In the genomic region with DNA sequence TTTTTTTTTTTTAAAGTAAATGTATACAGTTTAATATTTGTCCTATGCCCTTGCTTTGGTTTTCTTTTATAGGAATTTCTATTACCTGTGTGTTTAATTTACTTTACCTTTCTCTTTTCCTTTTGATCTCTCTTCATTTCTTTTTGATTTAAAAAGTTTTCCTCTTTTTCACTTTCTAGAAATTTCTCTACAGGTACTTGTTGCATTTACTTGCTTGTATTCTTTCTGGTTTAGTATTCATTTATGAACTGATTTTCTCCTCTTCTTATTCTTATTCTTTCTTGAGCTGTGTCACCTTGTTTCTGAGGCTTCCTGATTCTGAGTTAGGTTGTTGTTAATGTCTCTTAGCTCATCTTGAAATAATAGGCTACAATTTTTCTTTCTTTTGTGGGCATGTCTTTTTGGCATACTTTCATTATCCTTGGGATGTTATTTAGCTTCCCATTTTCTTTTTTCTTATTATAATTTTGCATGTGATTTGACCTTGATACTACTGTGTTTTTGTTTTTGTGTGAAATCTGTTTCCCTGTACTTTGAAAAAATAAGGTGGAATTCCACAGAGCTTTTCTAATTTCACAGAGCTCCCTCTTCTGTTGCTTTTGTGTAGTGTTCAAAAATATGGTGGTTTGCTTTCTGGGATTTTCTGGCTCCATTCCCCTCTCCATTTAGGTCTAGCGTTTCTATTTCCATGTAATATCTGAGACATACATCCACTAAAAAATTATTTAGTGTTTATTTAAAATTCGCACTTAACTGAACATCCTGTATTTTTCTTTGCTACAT, we compare ENCODE assay signal across 10 cellular contexts. TPM values are rescaled to one million over a fixed set of nuclear protein-coding genes. Genes with fewer than 3 reads are reported as not detected.
A peak's percentile ranks its signal among the peaks of the same experiment; 100 is the strongest.
DNase-seq lines count a peak whose midpoint lies in the region; ATAC-seq, FAIRE-seq and TF ChIP-seq lines count a peak whose summit lies in the region.
"Had no signal": no experiment of that assay in that cellular context is flagged by ENCODE, and none has a peak within 500 bp of the region (broad histone marks: within the 10 kb centered on the region; RNA-seq: fewer than 3 reads in every experiment).

No MANE protein-coding gene starts in this region.

- no peak overlapping the region for H3K27ac Mint-ChIP-seq in CD14-positive monocyte
- no peak overlapping the region for H3K27ac Mint-ChIP-seq in CD4-positive, alpha-beta T cell
- H3K27ac Mint-ChIP-seq: IgD-negative memory B cell had no signal

- BruUV-seq in HCT116 (replicated peaks; lab: Mats Ljungman, UMichigan) = no TSS peak

- H3K9me3 ChIP-seq in HCT116 (ENCODE audit: control insufficient read depth in 1 of 2, insufficient read depth in 1 of 2, low read depth in 1 of 2, low read length in 2 of 2) = no peaks in the 10 kb centered on the region
- no peaks in the 10 kb centered on the region for H3K9me3 ChIP-seq in CD4-positive, alpha-beta T cell (ENCODE audit: control insufficient read depth, low read length)

- no peak for TF ChIP-seq POLR2A in HCT116 (IDR thresholded peaks at IDR 0.05; ENCODE audit: borderline replicate concordance, extremely low read depth, insufficient read depth, insufficient read length)

- no peaks in the 10 kb centered on the region for H3K4me1 ChIP-seq in HCT116 (ENCODE audit: control insufficient read depth in 1 of 2, insufficient read depth in 2 of 2, low read length in 2 of 2)

- H3K27ac ChIP-seq in HCT116 (ENCODE audit: low read depth, low read length) = no peak overlapping the region
- no peak overlapping the region for H3K27ac ChIP-seq in CD4-positive, alpha-beta T cell (ENCODE audit: low read depth, low read length)

- H3K4me3 Mint-ChIP-seq in CD14-positive monocyte = no peak overlapping the region
- no peak overlapping the region for H3K4me3 Mint-ChIP-seq in CD4-positive, alpha-beta T cell
- H3K4me3 Mint-ChIP-seq: IgD-negative memory B cell had no signal

- DNase-seq in CD14-positive monocyte (ENCODE audit: low spot score) (no peak), HCT116 (ENCODE audit: low read depth, low spot score) (no peak), left kidney (ENCODE audit: low read depth, low spot score) (peak; percentile 3)
- no peak for DNase-seq in CD4-positive, alpha-beta T cell
- DNase-seq in activated CD8-positive, alpha-beta memory T cell treated with anti-CD3 and anti-CD28 coated beads, Interleukin-2, amount 50 U/mL, for 48 hours = no peak

- CTCF ChIA-PET in HCT116 (lab: Charles Lee) = interaction anchor here (0.6 to 2.3 kb wide), 15 partner anchors 9 to 127 kb away, joined by 3 to 13 read pairs (median 4); a partner anchor contains a TSS
- CTCF ChIA-PET in CD4-positive, alpha-beta T cell (lab: Charles Lee) = no interaction called here

- H2AFZ ChIP-seq in HCT116 (ENCODE audit: low read depth, low read length, poor library complexity, severe bottlenecking) = peak overlapping the region; percentile 88

- H3K36me3 Mint-ChIP-seq in CD14-positive monocyte = no peaks in the 10 kb centered on the region
- H3K36me3 Mint-ChIP-seq in CD4-positive, alpha-beta T cell (ENCODE audit: low read depth) = no peaks in the 10 kb centered on the region

- H3K9me2 ChIP-seq in HCT116 (ENCODE audit: insufficient read depth) = no peaks in the 10 kb centered on the region

- POLR2A ChIA-PET in HCT116 (lab: Charles Lee) = interaction anchor here (0.7 to 1.3 kb wide), 3 partner anchors 9 to 126 kb away, joined by 3 read pairs; a partner anchor contains a TSS
- POLR2A ChIA-PET in CD4-positive, alpha-beta T cell (lab: Charles Lee) = no interaction called here

- TF ChIP-seq CTCF in CD14-positive monocyte (IDR thresholded peaks at IDR 0.05) (peak; percentile 29), HCT116 (IDR thresholded peaks at IDR 0.05 in 2 of 3, conservative IDR thresholded peaks at IDR 0.05 in 1 of 3; ENCODE audit: borderline replicate concordance in 1 of 3, insufficient read depth in 1 of 3, low read depth in 2 of 3, low read length in 2 of 3) (peak; percentile 38 to 62 (median 50); a peak in 5 of 6 replicates)
- no peak for TF ChIP-seq CTCF in CD4-positive, alpha-beta T cell (IDR thresholded peaks at IDR 0.05)

- ATAC-seq in HCT116 = peak; percentile 50; the same call in 1 of the 2 replicates
- no peak for ATAC-seq in HG03520 (IDR thresholded peaks at IDR 0.05; ENCODE audit: unreplicated experiment)
- ATAC-seq in CD4-positive, alpha-beta T cell (ENCODE audit: poor library complexity) = no peak
- no peak for ATAC-seq in HG02571 (IDR thresholded peaks at IDR 0.05; ENCODE audit: unreplicated experiment)

- no peaks in the 10 kb centered on the region for H3K4me1 Mint-ChIP-seq in CD14-positive monocyte
- no peaks in the 10 kb centered on the region for H3K4me1 Mint-ChIP-seq in CD4-positive, alpha-beta T cell (ENCODE audit: low read depth)
- H3K4me1 Mint-ChIP-seq: IgD-negative memory B cell had no signal

- H3K4me3 ChIP-seq in HCT116 (replicated peaks in 1 of 2; ENCODE audit: low read depth in 1 of 2, low read length in 2 of 2) = no peak overlapping the region

- H3K4me2 ChIP-seq in HCT116 (ENCODE audit: low read length) = no peak overlapping the region

- peak; percentile 56 for TF ChIP-seq RAD21 in HCT116 (IDR thresholded peaks at IDR 0.05; ENCODE audit: low read depth)

- RAD21 ChIA-PET in HCT116 (lab: Charles Lee; ENCODE audit: low non-redundant PET in 1 of 2, low total read pairs in 2 of 2, uncharacterized antibody in 2 of 2, unreplicated experiment in 2 of 2) = interaction anchor here (0.6 to 1.2 kb wide), 2 partner anchors 57 to 91 kb away, joined by 3 to 4 read pairs; no protein-coding TSS in a partner anchor

- no peaks in the 10 kb centered on the region for H3K36me3 ChIP-seq in HCT116 (ENCODE audit: control insufficient read depth in 1 of 2, insufficient read depth in 2 of 2, low read length in 2 of 2)

- no peak overlapping the region for H3K9ac ChIP-seq in HCT116 (ENCODE audit: low read length)

- no peaks in the 10 kb centered on the region for H4K20me1 ChIP-seq in HCT116 (ENCODE audit: insufficient read depth)

- H3K27me3 Mint-ChIP-seq in CD14-positive monocyte (ENCODE audit: low read depth in 3 of 3) = peaks cover 16 to 26% (median 24%) of the 10 kb centered on the region in 3 donors
- H3K27me3 Mint-ChIP-seq in CD4-positive, alpha-beta T cell = peaks cover 16% of the 10 kb centered on the region

- FAIRE-seq in TTC549 (lab: Jason Lieb, UNC) = peak; percentile 94
- FAIRE-seq: urothelium cell line had no signal

- H3K27me3 ChIP-seq in HCT116 (ENCODE audit: insufficient read depth, low read length) = no peaks in the 10 kb centered on the region
- H3K27me3 ChIP-seq in CD4-positive, alpha-beta T cell (ENCODE audit: control insufficient read depth, insufficient read depth, low read length) = no peaks in the 10 kb centered on the region

- intact Hi-C loops in CD14-positive monocyte (cut with micrococcal nuclease) = no loop called here
- intact Hi-C loops in HCT116 (cut with micrococcal nuclease) = no loop called here
- intact Hi-C loops in CD4-positive, alpha-beta T cell (cut with DNase I, micrococcal nuclease) = no loop called here

- H3K79me2 ChIP-seq in HCT116 (ENCODE audit: insufficient read depth, low read length) = no peaks in the 10 kb centered on the region

- H3K9me3 Mint-ChIP-seq in CD14-positive monocyte = peaks cover 0 to 5% (median 3%) of the 10 kb centered on the region in 7 donors
- H3K9me3 Mint-ChIP-seq in CD4-positive, alpha-beta T cell = no peaks in the 10 kb centered on the region

TF ChIP-seq in HCT116, 20 proteins besides CTCF, POLR2A, EP300 and RAD21:
- no peak for TF ChIP-seq ZFX (IDR thresholded peaks at IDR 0.05)
- TF ChIP-seq, protein P1, sequence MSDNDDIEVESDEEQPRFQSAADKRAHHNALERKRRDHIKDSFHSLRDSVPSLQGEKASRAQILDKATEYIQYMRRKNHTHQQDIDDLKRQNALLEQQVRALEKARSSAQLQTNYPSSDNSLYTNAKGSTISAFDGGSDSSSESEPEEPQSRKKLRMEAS (IDR thresholded peaks at IDR 0.05) = no peak
- TF ChIP-seq SP1 (IDR thresholded peaks at IDR 0.05; ENCODE audit: low read depth) = no peak
- TF ChIP-seq, protein P2, sequence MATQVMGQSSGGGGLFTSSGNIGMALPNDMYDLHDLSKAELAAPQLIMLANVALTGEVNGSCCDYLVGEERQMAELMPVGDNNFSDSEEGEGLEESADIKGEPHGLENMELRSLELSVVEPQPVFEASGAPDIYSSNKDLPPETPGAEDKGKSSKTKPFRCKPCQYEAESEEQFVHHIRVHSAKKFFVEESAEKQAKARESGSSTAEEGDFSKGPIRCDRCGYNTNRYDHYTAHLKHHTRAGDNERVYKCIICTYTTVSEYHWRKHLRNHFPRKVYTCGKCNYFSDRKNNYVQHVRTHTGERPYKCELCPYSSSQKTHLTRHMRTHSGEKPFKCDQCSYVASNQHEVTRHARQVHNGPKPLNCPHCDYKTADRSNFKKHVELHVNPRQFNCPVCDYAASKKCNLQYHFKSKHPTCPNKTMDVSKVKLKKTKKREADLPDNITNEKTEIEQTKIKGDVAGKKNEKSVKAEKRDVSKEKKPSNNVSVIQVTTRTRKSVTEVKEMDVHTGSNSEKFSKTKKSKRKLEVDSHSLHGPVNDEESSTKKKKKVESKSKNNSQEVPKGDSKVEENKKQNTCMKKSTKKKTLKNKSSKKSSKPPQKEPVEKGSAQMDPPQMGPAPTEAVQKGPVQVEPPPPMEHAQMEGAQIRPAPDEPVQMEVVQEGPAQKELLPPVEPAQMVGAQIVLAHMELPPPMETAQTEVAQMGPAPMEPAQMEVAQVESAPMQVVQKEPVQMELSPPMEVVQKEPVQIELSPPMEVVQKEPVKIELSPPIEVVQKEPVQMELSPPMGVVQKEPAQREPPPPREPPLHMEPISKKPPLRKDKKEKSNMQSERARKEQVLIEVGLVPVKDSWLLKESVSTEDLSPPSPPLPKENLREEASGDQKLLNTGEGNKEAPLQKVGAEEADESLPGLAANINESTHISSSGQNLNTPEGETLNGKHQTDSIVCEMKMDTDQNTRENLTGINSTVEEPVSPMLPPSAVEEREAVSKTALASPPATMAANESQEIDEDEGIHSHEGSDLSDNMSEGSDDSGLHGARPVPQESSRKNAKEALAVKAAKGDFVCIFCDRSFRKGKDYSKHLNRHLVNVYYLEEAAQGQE (IDR thresholded peaks at IDR 0.05; ENCODE audit: low read depth) = no peak

RNA-seq across cellular contexts. Expression of a gene that starts 25.5 kb away (rescaled TPM):
- polyA plus RNA-seq in CD14-positive monocyte = under 1 TPM; 0.55 to 0.64 TPM
- 20.5 TPM for total RNA-seq in HCT116 (2021; ENCODE audit: unreplicated experiment)
- 4.8 and 8.9 TPM in 2 replicates for polyA plus RNA-seq in HCT116 (2012)
- 10 to 100 TPM; 20.2 to 20.6 TPM for total RNA-seq in CD4-positive, alpha-beta T cell
